In the genomic region with DNA sequence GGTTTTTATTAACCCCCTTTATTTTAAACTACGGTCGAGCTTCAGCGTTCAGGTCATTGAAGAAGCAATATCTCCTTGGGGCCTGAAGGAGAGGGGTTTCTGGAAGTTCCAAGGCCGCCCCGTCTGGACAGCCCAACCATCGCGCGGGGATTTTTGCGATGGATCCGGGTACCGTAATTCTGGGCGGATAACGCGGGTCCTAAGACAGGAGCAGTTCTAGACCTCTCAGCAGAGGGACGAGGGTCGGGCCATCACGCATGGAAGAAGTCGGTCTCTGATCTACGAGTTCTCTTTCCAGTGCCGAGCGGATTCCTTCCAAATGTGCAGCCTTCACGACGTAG, we compare ENCODE assay signal across 1 cellular context.
TF ChIP-seq lines count a peak whose summit lies in the region.

No MANE protein-coding gene starts in this region.

TF ChIP-seq in HEK293, 187 proteins besides CTCF, POLR2A, EP300 and RAD21 (continued from another document):
- TF ChIP-seq, protein P1, sequence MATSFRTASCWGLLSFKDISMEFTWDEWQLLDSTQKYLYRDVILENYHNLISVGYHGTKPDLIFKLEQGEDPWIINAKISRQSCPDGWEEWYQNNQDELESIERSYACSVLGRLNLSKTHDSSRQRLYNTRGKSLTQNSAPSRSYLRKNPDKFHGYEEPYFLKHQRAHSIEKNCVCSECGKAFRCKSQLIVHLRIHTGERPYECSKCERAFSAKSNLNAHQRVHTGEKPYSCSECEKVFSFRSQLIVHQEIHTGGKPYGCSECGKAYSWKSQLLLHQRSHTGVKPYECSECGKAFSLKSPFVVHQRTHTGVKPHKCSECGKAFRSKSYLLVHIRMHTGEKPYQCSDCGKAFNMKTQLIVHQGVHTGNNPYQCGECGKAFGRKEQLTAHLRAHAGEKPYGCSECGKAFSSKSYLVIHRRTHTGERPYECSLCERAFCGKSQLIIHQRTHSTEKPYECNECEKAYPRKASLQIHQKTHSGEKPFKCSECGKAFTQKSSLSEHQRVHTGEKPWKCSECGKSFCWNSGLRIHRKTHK (tag by site-specific recombination; IDR thresholded peaks at IDR 0.05): no peak
- TF ChIP-seq WT1 (tag by site-specific recombination; IDR thresholded peaks at IDR 0.05) (no peak), ZNF660 (tag by site-specific recombination; IDR thresholded peaks at IDR 0.05) (no peak)
- TF ChIP-seq, protein P2, sequence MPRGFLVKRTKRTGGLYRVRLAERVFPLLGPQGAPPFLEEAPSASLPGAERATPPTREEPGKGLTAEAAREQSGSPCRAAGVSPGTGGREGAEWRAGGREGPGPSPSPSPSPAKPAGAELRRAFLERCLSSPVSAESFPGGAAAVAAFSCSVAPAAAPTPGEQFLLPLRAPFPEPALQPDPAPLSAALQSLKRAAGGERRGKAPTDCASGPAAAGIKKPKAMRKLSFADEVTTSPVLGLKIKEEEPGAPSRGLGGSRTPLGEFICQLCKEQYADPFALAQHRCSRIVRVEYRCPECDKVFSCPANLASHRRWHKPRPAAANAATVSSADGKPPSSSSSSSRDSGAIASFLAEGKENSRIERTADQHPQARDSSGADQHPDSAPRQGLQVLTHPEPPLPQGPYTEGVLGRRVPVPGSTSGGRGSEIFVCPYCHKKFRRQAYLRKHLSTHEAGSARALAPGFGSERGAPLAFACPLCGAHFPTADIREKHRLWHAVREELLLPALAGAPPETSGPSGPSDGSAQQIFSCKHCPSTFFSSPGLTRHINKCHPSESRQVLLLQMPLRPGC (tag by site-specific recombination; IDR thresholded peaks at IDR 0.05): no peak
- TF ChIP-seq, protein P3, sequence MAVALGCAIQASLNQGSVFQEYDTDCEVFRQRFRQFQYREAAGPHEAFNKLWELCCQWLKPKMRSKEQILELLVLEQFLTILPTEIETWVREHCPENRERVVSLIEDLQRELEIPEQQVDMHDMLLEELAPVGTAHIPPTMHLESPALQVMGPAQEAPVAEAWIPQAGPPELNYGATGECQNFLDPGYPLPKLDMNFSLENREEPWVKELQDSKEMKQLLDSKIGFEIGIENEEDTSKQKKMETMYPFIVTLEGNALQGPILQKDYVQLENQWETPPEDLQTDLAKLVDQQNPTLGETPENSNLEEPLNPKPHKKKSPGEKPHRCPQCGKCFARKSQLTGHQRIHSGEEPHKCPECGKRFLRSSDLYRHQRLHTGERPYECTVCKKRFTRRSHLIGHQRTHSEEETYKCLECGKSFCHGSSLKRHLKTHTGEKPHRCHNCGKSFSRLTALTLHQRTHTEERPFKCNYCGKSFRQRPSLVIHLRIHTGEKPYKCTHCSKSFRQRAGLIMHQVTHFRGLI (tag by site-specific recombination; IDR thresholded peaks at IDR 0.05): peak; percentile 96; the same call in 1 of the 2 replicates
